ENCODE assay signal across 17 cellular contexts in the genomic region with DNA sequence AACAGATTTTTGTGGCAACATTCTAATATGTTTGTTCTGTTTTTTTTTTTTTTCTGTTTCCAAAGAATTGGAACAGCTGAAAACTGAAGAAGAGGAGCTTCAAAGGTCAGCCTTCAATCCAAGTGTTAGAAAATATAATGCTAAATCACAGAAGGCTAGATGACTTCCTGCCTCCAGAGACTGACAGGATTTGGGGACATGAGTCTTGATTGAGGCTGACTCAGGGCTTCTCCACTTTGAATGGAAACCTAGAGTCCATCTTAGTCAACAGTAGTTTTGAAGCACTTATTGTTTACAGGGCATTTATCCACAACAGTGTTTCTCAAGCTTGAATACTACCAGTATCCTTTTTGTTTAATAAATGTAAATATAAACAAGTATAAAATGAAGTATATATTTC.
"Had no signal": no experiment of that assay in that cellular context is flagged by ENCODE, and none has a peak within 500 bp of the region (broad histone marks: within the 10 kb centered on the region; RNA-seq: fewer than 3 reads in every experiment).

No MANE protein-coding gene starts in this region.

- H3K4me3 ChIP-seq: gastrocnemius medialis, heart left ventricle, tibial nerve, uterus had no signal

- DNase-seq: activated CD4-positive, alpha-beta T cell treated with anti-CD3 and anti-CD28 coated beads for 4 hours; activated CD8-positive, alpha-beta memory T cell treated with anti-CD3 and anti-CD28 coated beads, Interleukin-2, amount 50 U/mL, for 4 hours; activated CD8-positive, alpha-beta T cell treated with anti-CD3 and anti-CD28 coated beads for 36 hours; activated gamma-delta T cell treated with Interleukin-2 at 50 U/mL for 16 hours; activated naive CD8-positive, alpha-beta T cell treated with anti-CD3 and anti-CD28 coated beads, Interleukin-2, amount 10 ng/mL, durations not matched to agents 7 days and 5 days; aorta; gastrocnemius medialis; heart left ventricle; left colon; naive thymus-derived CD4-positive, alpha-beta T cell; stimulated activated CD4-positive, alpha-beta T cell treated with anti-CD3 and anti-CD28 coated beads, Interleukin-4, amount 100 ng/mL, for 1 hour; stimulated activated naive CD4-positive, alpha-beta T cell; substantia nigra; uterus had no signal

- H3K4me1 Mint-ChIP-seq: activated naive CD8-positive, alpha-beta T cell treated with anti-CD3 and anti-CD28 coated beads, Interleukin-2, amount 10 ng/mL, durations not matched to agents 7 days and 5 days had no signal

- H3K27ac ChIP-seq: gastrocnemius medialis, heart left ventricle, neutrophil, tibial nerve, uterus had no signal

- H3K9me3 Mint-ChIP-seq: activated CD8-positive, alpha-beta T cell treated with anti-CD3 and anti-CD28 coated beads for 36 hours; activated naive CD8-positive, alpha-beta T cell treated with anti-CD3 and anti-CD28 coated beads, Interleukin-2, amount 10 ng/mL, durations not matched to agents 7 days and 5 days; naive thymus-derived CD4-positive, alpha-beta T cell; T-helper 1 cell treated with Interleukin-12 subunit alpha and Interleukin-12 subunit beta and Interleukin-4 antibody, amounts not matched to agents 30 μg/mL and 1 μg/mL, for 36 hours had no signal

- H3K9me3 ChIP-seq: gastrocnemius medialis, heart left ventricle, neutrophil, tibial nerve, uterus had no signal

- H3K27me3 ChIP-seq: gastrocnemius medialis, heart left ventricle, neutrophil, tibial nerve, uterus had no signal

- ATAC-seq: activated CD8-positive, alpha-beta T cell treated with anti-CD3 and anti-CD28 coated beads for 36 hours; gastrocnemius medialis; heart left ventricle; naive thymus-derived CD4-positive, alpha-beta T cell had no signal

- H3K4me1 ChIP-seq: gastrocnemius medialis, heart left ventricle, tibial nerve, uterus had no signal

- H3K27me3 Mint-ChIP-seq: activated CD8-positive, alpha-beta T cell treated with anti-CD3 and anti-CD28 coated beads for 36 hours; activated naive CD8-positive, alpha-beta T cell treated with anti-CD3 and anti-CD28 coated beads, Interleukin-2, amount 10 ng/mL, durations not matched to agents 7 days and 5 days; naive thymus-derived CD4-positive, alpha-beta T cell had no signal

- H3K4me3 Mint-ChIP-seq: activated CD8-positive, alpha-beta T cell treated with anti-CD3 and anti-CD28 coated beads for 36 hours; activated naive CD8-positive, alpha-beta T cell treated with anti-CD3 and anti-CD28 coated beads, Interleukin-2, amount 10 ng/mL, durations not matched to agents 7 days and 5 days; naive thymus-derived CD4-positive, alpha-beta T cell; T-helper 1 cell treated with Interleukin-12 subunit alpha and Interleukin-12 subunit beta and Interleukin-4 antibody, amounts not matched to agents 30 μg/mL and 1 μg/mL, for 36 hours had no signal

- H3K27ac Mint-ChIP-seq: activated CD8-positive, alpha-beta T cell treated with anti-CD3 and anti-CD28 coated beads for 36 hours; activated naive CD8-positive, alpha-beta T cell treated with anti-CD3 and anti-CD28 coated beads, Interleukin-2, amount 10 ng/mL, durations not matched to agents 7 days and 5 days; T-helper 1 cell treated with Interleukin-12 subunit alpha and Interleukin-12 subunit beta and Interleukin-4 antibody, amounts not matched to agents 30 μg/mL and 1 μg/mL, for 36 hours had no signal

- H3K36me3 ChIP-seq: gastrocnemius medialis, tibial nerve, uterus had no signal
